Comparison of ENCODE assay signal across 8 cellular contexts in genomic region chrX:81121513-81122363, GRCh38.
A peak's percentile ranks its signal among the peaks of the same experiment; 100 is the strongest.
DNase-seq lines count a peak whose midpoint lies in the region; ATAC-seq and TF ChIP-seq lines count a peak whose summit lies in the region.

No MANE protein-coding gene starts in this region.

- no peaks in the 10 kb centered on the region for H3K4me1 ChIP-seq in CD4-positive, CD25-positive, alpha-beta regulatory T cell (ENCODE audit: control insufficient read depth, insufficient read depth, low read length, poor library complexity, severe bottlenecking)
- H3K4me1 ChIP-seq in esophagus muscularis mucosa (peaks cover 0 to 10% (median 6%) of the 10 kb centered on the region in 4 donors), mucosa of stomach (ENCODE audit: control insufficient read depth, insufficient read depth, low read length) (no peaks in the 10 kb centered on the region)

- TF ChIP-seq EP300 in esophagus muscularis mucosa (IDR thresholded peaks at IDR 0.05): no peak

- TF ChIP-seq POLR2A in esophagus muscularis mucosa (IDR thresholded peaks at IDR 0.05; ENCODE audit: low read depth): no peak

- no peaks in the 10 kb centered on the region for H3K9me3 ChIP-seq in CD4-positive, CD25-positive, alpha-beta regulatory T cell (ENCODE audit: control insufficient read depth in 2 of 2, low read length in 2 of 2)
- H3K9me3 ChIP-seq in esophagus muscularis mucosa: no peaks in the 10 kb centered on the region
- H3K9me3 ChIP-seq in mucosa of stomach (ENCODE audit: control insufficient read depth, low read length): no peaks in the 10 kb centered on the region

- H3K9me3 Mint-ChIP-seq in CD4-positive, CD25-positive, alpha-beta regulatory T cell: no peaks in the 10 kb centered on the region
- no peaks in the 10 kb centered on the region for H3K9me3 Mint-ChIP-seq in activated T-cell treated with anti-CD3 and anti-CD28 coated beads, Interleukin-2, amount 50 U/mL, for 24 hours

- peak overlapping the region; percentile 87 for H3K4me3 ChIP-seq in CD4-positive, CD25-positive, alpha-beta regulatory T cell (ENCODE audit: low read depth, low read length)
- H3K4me3 ChIP-seq in esophagus muscularis mucosa (peak overlapping the region; percentile 54 to 61 (median 58)), mucosa of stomach (ENCODE audit: low read length) (peak overlapping the region; percentile 58)

- H3K36me3 Mint-ChIP-seq in CD4-positive, CD25-positive, alpha-beta regulatory T cell: no peaks in the 10 kb centered on the region
- no peaks in the 10 kb centered on the region for H3K36me3 Mint-ChIP-seq in activated T-cell treated with anti-CD3 and anti-CD28 coated beads, Interleukin-2, amount 50 U/mL, for 24 hours (ENCODE audit: low read depth)

- H3K27ac ChIP-seq in CD4-positive, CD25-positive, alpha-beta regulatory T cell (ENCODE audit: insufficient read depth, low read length, poor library complexity, severe bottlenecking): no peak overlapping the region
- peak overlapping the region; percentile 71 to 83 (median 72) for H3K27ac ChIP-seq in esophagus muscularis mucosa (replicated peaks in 1 of 4)

- H3K4me1 Mint-ChIP-seq in CD4-positive, CD25-positive, alpha-beta regulatory T cell: peaks cover 7 to 22% (median 10%) of the 10 kb centered on the region in 4 donors
- peaks cover 4% of the 10 kb centered on the region for H3K4me1 Mint-ChIP-seq in activated T-cell treated with anti-CD3 and anti-CD28 coated beads, Interleukin-2, amount 50 U/mL, for 24 hours (ENCODE audit: low read depth)

- intact Hi-C loops in esophagus muscularis mucosa (cut with DNase I): loop anchor here (5.0 kb wide), 1 partner anchor 314 kb away; the partner anchor contains the start of gene BRWD3

- WGBS in esophagus muscularis mucosa: 26% methylated on average over 33 of the region's 34 CpGs

- peak; percentile 90 to 92 for ATAC-seq in CD4-positive, CD25-positive, alpha-beta regulatory T cell (ENCODE audit: low read depth in 2 of 2)
- peak; percentile 94 for ATAC-seq in GM19452 (IDR thresholded peaks at IDR 0.05; ENCODE audit: unreplicated experiment)
- peak; percentile 96 for ATAC-seq in HG03571 (IDR thresholded peaks at IDR 0.05; ENCODE audit: unreplicated experiment)

- peaks cover 18% of the 10 kb centered on the region for H3K27me3 Mint-ChIP-seq in CD4-positive, CD25-positive, alpha-beta regulatory T cell
- peaks cover 36% of the 10 kb centered on the region for H3K27me3 Mint-ChIP-seq in activated T-cell treated with anti-CD3 and anti-CD28 coated beads, Interleukin-2, amount 50 U/mL, for 24 hours

- DNase-seq in CD4-positive, CD25-positive, alpha-beta regulatory T cell: peak; percentile 69 to 90 (median 80)
- peak; percentile 83 for DNase-seq in OCI-M2 (lab: John Stamatoyannopoulos, UW; ENCODE audit: unreplicated experiment)
- DNase-seq in activated T-cell treated with anti-CD3 and anti-CD28 coated beads, Interleukin-2, amount 50 U/mL, for 24 hours: peak; percentile 91
- DNase-seq in esophagus muscularis mucosa (ENCODE audit: extremely low spot score): peak; percentile 95
- DNase-seq in stimulated activated CD8-positive, alpha-beta memory T cell treated with anti-CD3 and anti-CD28 coated beads, Interleukin-4, amount 100 ng/mL, for 4 hours (ENCODE audit: low read depth in 2 of 2, low spot score in 1 of 2): peak; percentile 71 to 76

- no peaks in the 10 kb centered on the region for H3K36me3 ChIP-seq in CD4-positive, CD25-positive, alpha-beta regulatory T cell (ENCODE audit: control insufficient read depth, insufficient read depth, low read length)
- H3K36me3 ChIP-seq in esophagus muscularis mucosa (no peaks in the 10 kb centered on the region), mucosa of stomach (ENCODE audit: control insufficient read depth, insufficient read depth, low read length) (no peaks in the 10 kb centered on the region)

- H3K27ac Mint-ChIP-seq in CD4-positive, CD25-positive, alpha-beta regulatory T cell: peak overlapping the region; percentile 56 to 85 (median 82)
- peak overlapping the region; percentile 71 for H3K27ac Mint-ChIP-seq in activated T-cell treated with anti-CD3 and anti-CD28 coated beads, Interleukin-2, amount 50 U/mL, for 24 hours

- H3K9ac ChIP-seq in mucosa of stomach (ENCODE audit: low read length): peak overlapping the region; percentile 57

- no peak for TF ChIP-seq CTCF in esophagus muscularis mucosa (IDR thresholded peaks at IDR 0.05)

- peak overlapping the region; percentile 87 to 97 (median 92) for H3K4me3 Mint-ChIP-seq in CD4-positive, CD25-positive, alpha-beta regulatory T cell
- peak overlapping the region; percentile 84 for H3K4me3 Mint-ChIP-seq in activated T-cell treated with anti-CD3 and anti-CD28 coated beads, Interleukin-2, amount 50 U/mL, for 24 hours

- H3K27me3 ChIP-seq in CD4-positive, CD25-positive, alpha-beta regulatory T cell (ENCODE audit: control insufficient read depth, insufficient read depth, low read length): peaks cover 3% of the 10 kb centered on the region
- no peaks in the 10 kb centered on the region for H3K27me3 ChIP-seq in esophagus muscularis mucosa
- H3K27me3 ChIP-seq in mucosa of stomach (ENCODE audit: control insufficient read depth, insufficient read depth, low read length): no peaks in the 10 kb centered on the region
